8 cellular contexts compared by ENCODE assay signal in the genomic region with DNA sequence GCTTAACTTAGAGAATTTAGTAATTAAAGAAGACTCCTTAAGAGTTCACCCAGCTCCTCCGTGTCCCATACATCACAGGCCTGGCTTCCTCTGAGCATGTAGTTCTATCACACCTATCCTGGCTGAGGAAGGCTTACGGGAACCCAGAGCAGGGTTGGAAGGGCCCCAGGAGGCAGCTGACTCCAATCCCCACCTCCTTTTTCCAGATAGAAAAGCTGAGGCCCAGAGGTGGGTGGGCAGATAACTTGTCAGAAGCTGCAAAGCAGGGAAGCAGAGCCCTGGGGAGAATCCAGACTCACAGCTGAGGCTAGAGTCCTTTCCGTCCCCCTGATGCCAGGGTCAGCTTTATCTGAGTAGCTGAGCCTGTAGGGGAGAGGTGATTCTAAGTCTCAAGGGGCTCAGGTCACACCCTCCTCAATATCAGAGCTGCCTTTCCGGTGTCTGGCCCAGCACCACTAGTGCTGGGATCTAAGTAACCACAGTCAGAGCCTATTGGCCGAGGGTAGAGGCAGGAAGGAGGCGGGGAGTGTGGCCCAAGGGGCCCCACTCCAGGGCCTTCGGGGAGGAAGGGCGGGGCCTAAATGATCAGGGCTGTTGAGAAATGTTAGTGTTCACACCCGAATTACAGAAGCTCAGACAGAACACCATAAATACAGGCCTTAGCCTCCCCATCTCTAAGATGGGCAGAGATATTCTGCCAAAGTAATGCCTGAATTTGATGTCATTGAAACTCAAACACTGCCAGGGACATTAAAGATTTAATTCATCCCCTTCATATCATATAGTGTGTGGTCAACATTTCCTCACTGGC. TPM values are rescaled to one million over a fixed set of nuclear protein-coding genes. Genes with fewer than 3 reads are reported as not detected.
A peak's percentile ranks its signal among the peaks of the same experiment; 100 is the strongest.
DNase-seq lines count a peak whose midpoint lies in the region; ATAC-seq and TF ChIP-seq lines count a peak whose summit lies in the region.

No MANE protein-coding gene starts in this region.

- 46% methylated on average over 8 of the region's 9 CpGs for WGBS in suprapubic skin

- H3K27ac Mint-ChIP-seq in effector memory CD8-positive, alpha-beta T cell: peak overlapping the region; percentile 83 to 92
- peak overlapping the region; percentile 88 to 92 for H3K27ac Mint-ChIP-seq in natural killer cell

- no peak for TF ChIP-seq EP300 in suprapubic skin (IDR thresholded peaks at IDR 0.05)

- H3K4me3 ChIP-seq in suprapubic skin: peak overlapping the region; percentile 5

- no peaks in the 10 kb centered on the region for H3K27me3 Mint-ChIP-seq in effector memory CD8-positive, alpha-beta T cell
- H3K27me3 Mint-ChIP-seq in natural killer cell (ENCODE audit: low read depth in 2 of 2): no peaks in the 10 kb centered on the region

- peaks cover 44% of the 10 kb centered on the region for H3K4me1 ChIP-seq in suprapubic skin

- H3K36me3 Mint-ChIP-seq in effector memory CD8-positive, alpha-beta T cell (ENCODE audit: insufficient read depth): peaks cover 44% of the 10 kb centered on the region
- H3K36me3 Mint-ChIP-seq in natural killer cell: no peaks in the 10 kb centered on the region

- H3K9me3 ChIP-seq in KOPT-K1 (ENCODE audit: insufficient read depth, low read length, poor library complexity, severe bottlenecking): no peaks in the 10 kb centered on the region
- H3K9me3 ChIP-seq in suprapubic skin: no peaks in the 10 kb centered on the region

- H3K27ac ChIP-seq in KOPT-K1 (ENCODE audit: low read depth, low read length, poor library complexity, severe bottlenecking) (peak overlapping the region; percentile 100), suprapubic skin (peak overlapping the region; percentile 7)

- DNase-seq in ELF-1 (ENCODE audit: low read depth, low spot score) (peak; percentile 72), natural killer cell (peak; percentile 77), suprapubic skin (ENCODE audit: low spot score in 2 of 2) (peak; percentile 83 to 89), NCI-H2081 (lab: John Stamatoyannopoulos, UW) (no peak)
- DNase-seq in activated CD4-positive, alpha-beta T cell treated with anti-CD3 and anti-CD28 coated beads, Interleukin-2, amount 50 U/mL, for 48 hours: peak; percentile 86 to 90
- peak; percentile 79 to 83 (median 80) for DNase-seq in effector memory CD8-positive, alpha-beta T cell

- no peaks in the 10 kb centered on the region for H3K27me3 ChIP-seq in suprapubic skin

- intact Hi-C loops in natural killer cell (cut with micrococcal nuclease): loop anchor here (1.0 to 10.0 kb wide), 5 partner anchors 9 to 803 kb away; partner anchors contain the start of genes ANXA6 and GM2A

- TF ChIP-seq POLR2A in suprapubic skin (IDR thresholded peaks at IDR 0.05): no peak

- H3K4me3 Mint-ChIP-seq in effector memory CD8-positive, alpha-beta T cell: peak overlapping the region; percentile 75 to 94
- peak overlapping the region; percentile 88 for H3K4me3 Mint-ChIP-seq in natural killer cell

- no peaks in the 10 kb centered on the region for H3K9me3 Mint-ChIP-seq in effector memory CD8-positive, alpha-beta T cell
- no peaks in the 10 kb centered on the region for H3K9me3 Mint-ChIP-seq in natural killer cell

- H3K4me1 Mint-ChIP-seq in effector memory CD8-positive, alpha-beta T cell (ENCODE audit: low read depth in 2 of 2): peaks cover 68 to 78% of the 10 kb centered on the region in 2 donors
- H3K4me1 Mint-ChIP-seq in natural killer cell: peaks cover 80 to 81% of the 10 kb centered on the region in 2 donors

- no peak for TF ChIP-seq CTCF in natural killer cell (IDR thresholded peaks at IDR 0.05)
- no peak for TF ChIP-seq CTCF in suprapubic skin (IDR thresholded peaks at IDR 0.05)

- peak; percentile 81 for ATAC-seq in GM21737 (IDR thresholded peaks at IDR 0.05; ENCODE audit: unreplicated experiment)
- peak; percentile 84 for ATAC-seq in effector memory CD8-positive, alpha-beta T cell (replicated peaks)
- peak; percentile 86 to 97 (median 91) for ATAC-seq in natural killer cell

- H3K36me3 ChIP-seq in KOPT-K1 (ENCODE audit: insufficient read depth, low read length): peaks cover 54% of the 10 kb centered on the region
- no peaks in the 10 kb centered on the region for H3K36me3 ChIP-seq in suprapubic skin

RNA-seq across cellular contexts. Expression of gene CCDC69, which starts 9.9 kb away (rescaled TPM):
- total RNA-seq in natural killer cell (100 to 1,000 TPM; 181 to 227 (median 204) TPM), suprapubic skin (10 to 100 TPM; 11.5 to 32.3 (median 26.8) TPM)

RNA-seq across cellular contexts. Expression of gene GM2A, which starts 39.0 kb away (rescaled TPM):
- 10 to 100 TPM in 2 of 3 donors, 1 to 10 TPM in 1; 9.6 to 15.9 (median 15.6) TPM for total RNA-seq in natural killer cell
- total RNA-seq in suprapubic skin: 100 to 1,000 TPM in 3 of 4 donors, 10 to 100 TPM in 1; 99.3 to 167 (median 126) TPM

RNA-seq across cellular contexts. Expression of gene ANXA6, which starts 56.4 kb away (rescaled TPM):
- 100 to 1,000 TPM; 504 to 629 (median 535) TPM for total RNA-seq in natural killer cell
- 10 to 100 TPM; 21.7 to 64.4 (median 49.5) TPM for total RNA-seq in suprapubic skin

Comparison
In these comparisons a context has a peak if more than half of its experiments do, and no peak if none do; other contexts are left out.
1. DNase-seq: peak in ELF-1 (single experiment), activated CD4-positive, alpha-beta T cell treated with anti-CD3 and anti-CD28 coated beads, Interleukin-2, amount 50 U/mL, for 48 hours (2 of 2), effector memory CD8-positive, alpha-beta T cell (3 of 3), natural killer cell (single experiment) and suprapubic skin (2 of 2); none in NCI-H2081 (0 of 2).
2. RNA of gene CCDC69, which starts 9.9 kb away (total RNA-seq): 181 to 227 TPM in natural killer cell; 11.5 to 32.3 TPM in suprapubic skin; every median in the first group is over 4 times any median in the second.
3. RNA of gene GM2A, which starts 39.0 kb away (total RNA-seq): 99.3 to 167 TPM in suprapubic skin; 9.6 to 15.9 TPM in natural killer cell; every median in the first group is over 4 times any median in the second.
4. RNA of gene ANXA6, which starts 56.4 kb away (total RNA-seq): 504 to 629 TPM in natural killer cell; 21.7 to 64.4 TPM in suprapubic skin; every median in the first group is over 4 times any median in the second.
5. Peak in every context shown above with its lines, with median percentiles within 50 percentile points of each other: ATAC-seq.